ENCODE assay signal across 8 cellular contexts in genomic region chr10:123132576-123133477, GRCh38. TPM values are rescaled to one million over a fixed set of nuclear protein-coding genes. Genes with fewer than 3 reads are reported as not detected.
A peak's percentile ranks its signal among the peaks of the same experiment; 100 is the strongest.
DNase-seq lines count a peak whose midpoint lies in the region; ATAC-seq, FAIRE-seq and TF ChIP-seq lines count a peak whose summit lies in the region.

No MANE protein-coding gene starts in this region.

- H3F3A ChIP-seq in SU-DHL-6 (ENCODE audit: insufficient read depth) = no peaks in the 10 kb centered on the region

- WGBS in A549 (ENCODE audit: missing lambda C conversion rate) = 17% methylated on average over 42 of the region's 48 CpGs
- 2 to 3% (median 2%) methylated on average over 48 of the region's 48 CpGs for WGBS in psoas muscle, 3 donors

- no peaks in the 10 kb centered on the region for H3K9me2 ChIP-seq in SU-DHL-6 (replicated peaks; ENCODE audit: insufficient read depth, low read length)

- H3K36me3 ChIP-seq in SU-DHL-6 (ENCODE audit: low read length) = no peaks in the 10 kb centered on the region
- H3K36me3 ChIP-seq in left ventricle myocardium inferior = no peaks in the 10 kb centered on the region
- H3K36me3 ChIP-seq in psoas muscle (ENCODE audit: insufficient read depth in 1 of 2, low read depth in 1 of 2) = no peaks in the 10 kb centered on the region
- H3K36me3 ChIP-seq in upper lobe of right lung = no peaks in the 10 kb centered on the region

- peak overlapping the region; percentile 66 for H3K27ac Mint-ChIP-seq in activated naive CD8-positive, alpha-beta T cell treated with anti-CD3 and anti-CD28 coated beads, Interleukin-2, amount 50 U/mL, for 24 hours

- peak overlapping the region; percentile 66 for H3K4me3 Mint-ChIP-seq in activated naive CD8-positive, alpha-beta T cell treated with anti-CD3 and anti-CD28 coated beads, Interleukin-2, amount 50 U/mL, for 24 hours

- no peak overlapping the region for H3K27ac ChIP-seq in A549
- no peak overlapping the region for H3K27ac ChIP-seq in SU-DHL-6 (ENCODE audit: low read depth, low read length)
- H3K27ac ChIP-seq in left ventricle myocardium inferior (replicated peaks) = no peak overlapping the region
- H3K27ac ChIP-seq in psoas muscle = no peak overlapping the region
- H3K27ac ChIP-seq in upper lobe of right lung = no peak overlapping the region

- TF ChIP-seq POLR2A in A549 (IDR thresholded peaks at IDR 0.05; ENCODE audit: low read length) = no peak

- H3K4me3 ChIP-seq in A549 (peak overlapping the region; percentile 38), SU-DHL-6 (ENCODE audit: insufficient read depth, low read length, poor library complexity, severe bottlenecking) (no peak overlapping the region), left ventricle myocardium inferior (peak overlapping the region; percentile 49), psoas muscle (peak overlapping the region; percentile 34), upper lobe of right lung (peak overlapping the region; percentile 18)

- CTCF ChIA-PET in A549 (lab: Yijun Ruan, JAX) = interaction anchor here (0.6 to 5.1 kb wide), 50 partner anchors 8 to 571 kb away, joined by 3 to 82 read pairs (median 4); partner anchors contain the start of genes HMX2 and PSTK

- H2AFZ ChIP-seq in SU-DHL-6 (ENCODE audit: low read depth, low read length, severe bottlenecking) = no peak overlapping the region

- no peaks in the 10 kb centered on the region for H3K79me2 ChIP-seq in SU-DHL-6 (ENCODE audit: insufficient read depth, low read length)

- no peaks in the 10 kb centered on the region for H3K27me3 ChIP-seq in SU-DHL-6 (ENCODE audit: low read length)
- peaks cover 100% of the 10 kb centered on the region for H3K27me3 ChIP-seq in left ventricle myocardium inferior (ENCODE audit: low read depth)
- peaks cover 0 to 97% (median 53%) of the 10 kb centered on the region in 3 donors for H3K27me3 ChIP-seq in psoas muscle (ENCODE audit: insufficient read depth in 3 of 3, low read length in 2 of 3)
- peaks cover 94% of the 10 kb centered on the region for H3K27me3 ChIP-seq in upper lobe of right lung

- TF ChIP-seq EP300 in A549 (IDR thresholded peaks at IDR 0.05) = no peak

- peaks cover 25% of the 10 kb centered on the region; the same call in 2 of the 3 replicates for H3K4me1 ChIP-seq in A549
- peaks cover 55% of the 10 kb centered on the region for H3K4me1 ChIP-seq in left ventricle myocardium inferior
- H3K4me1 ChIP-seq in psoas muscle = peaks cover 29% of the 10 kb centered on the region
- H3K4me1 ChIP-seq in upper lobe of right lung = peaks cover 42% of the 10 kb centered on the region

- POLR2A ChIA-PET in A549 (lab: Yijun Ruan, JAX) = interaction anchor here (1.2 kb wide), 1 partner anchor 21 kb away, joined by 5 read pairs; the partner anchor contains the start of gene BUB3

- peaks cover 75% of the 10 kb centered on the region for H3K27me3 Mint-ChIP-seq in activated naive CD8-positive, alpha-beta T cell treated with anti-CD3 and anti-CD28 coated beads, Interleukin-2, amount 50 U/mL, for 24 hours

- peak; percentile 90 to 93 for TF ChIP-seq RAD21 in A549 (conservative IDR thresholded peaks at IDR 0.05 in 1 of 2, IDR thresholded peaks at IDR 0.05 in 1 of 2)

- peaks cover 26% of the 10 kb centered on the region for H3K4me1 Mint-ChIP-seq in activated naive CD8-positive, alpha-beta T cell treated with anti-CD3 and anti-CD28 coated beads, Interleukin-2, amount 50 U/mL, for 24 hours

- TF ChIP-seq CTCF in A549 (IDR thresholded peaks at IDR 0.05) = peak; percentile 88
- TF ChIP-seq CTCF in SU-DHL-6 (IDR thresholded peaks at IDR 0.05; ENCODE audit: insufficient read depth, low read length, poor library complexity, severe bottlenecking) = peak; percentile 76
- peak; percentile 94 for TF ChIP-seq CTCF in left ventricle myocardium inferior (IDR thresholded peaks at IDR 0.05; ENCODE audit: borderline replicate concordance)
- TF ChIP-seq CTCF in psoas muscle (IDR thresholded peaks at IDR 0.05) = peak; percentile 89
- TF ChIP-seq CTCF in upper lobe of right lung (IDR thresholded peaks at IDR 0.05) = peak; percentile 92

- no peaks in the 10 kb centered on the region for H3K9me3 ChIP-seq in A549
- H3K9me3 ChIP-seq in SU-DHL-6 (ENCODE audit: insufficient read depth, low read length) = no peaks in the 10 kb centered on the region
- peaks cover 7% of the 10 kb centered on the region for H3K9me3 ChIP-seq in left ventricle myocardium inferior (replicated peaks)
- H3K9me3 ChIP-seq in psoas muscle = no peaks in the 10 kb centered on the region
- H3K9me3 ChIP-seq in upper lobe of right lung = no peaks in the 10 kb centered on the region

- ATAC-seq in A549 = peak; percentile 72 to 88
- ATAC-seq in activated naive CD8-positive, alpha-beta T cell treated with anti-CD3 and anti-CD28 coated beads, Interleukin-2, amount 50 U/mL, for 24 hours = peak; percentile 50
- peak; percentile 83 to 89 (median 88) for ATAC-seq in psoas muscle
- peak; percentile 89 for ATAC-seq in upper lobe of right lung

- no peaks in the 10 kb centered on the region for H3K9me3 Mint-ChIP-seq in activated naive CD8-positive, alpha-beta T cell treated with anti-CD3 and anti-CD28 coated beads, Interleukin-2, amount 50 U/mL, for 24 hours

- peak; percentile 88 to 90 for DNase-seq in A549 (ENCODE audit: low read depth in 1 of 2, low spot score in 1 of 2)
- DNase-seq in GM18507 (ENCODE audit: extremely low spot score, insufficient read length, low read depth) = peak; percentile 74
- peak; percentile 54 for DNase-seq in KG1 (lab: John Stamatoyannopoulos, UW)
- peak; percentile 88 for DNase-seq in activated naive CD8-positive, alpha-beta T cell treated with anti-CD3 and anti-CD28 coated beads, Interleukin-2, amount 50 U/mL, for 24 hours
- DNase-seq in left ventricle myocardium inferior = peak; percentile 77
- DNase-seq in psoas muscle = peak; percentile 80 to 90
- DNase-seq in upper lobe of right lung = peak; percentile 88

- intact Hi-C loops in left ventricle myocardium inferior (cut with micrococcal nuclease) (loop anchor here (5.0 kb wide), 1 partner anchor 424 kb away; no protein-coding TSS in a partner anchor), psoas muscle (cut with DNase I) (loop anchor here (1.0 to 10.0 kb wide), 3 partner anchors 424 to 832 kb away; no protein-coding TSS in a partner anchor), upper lobe of right lung (cut with DNase I) (no loop called here)

- no peaks in the 10 kb centered on the region for H3K36me3 Mint-ChIP-seq in activated naive CD8-positive, alpha-beta T cell treated with anti-CD3 and anti-CD28 coated beads, Interleukin-2, amount 50 U/mL, for 24 hours (ENCODE audit: low read depth)

- H4K20me1 ChIP-seq in SU-DHL-6 (ENCODE audit: low read depth, low read length) = no peaks in the 10 kb centered on the region

- FAIRE-seq in A549 (lab: Jason Lieb, UNC) = no peak
- peak; percentile 91 for FAIRE-seq in GM18507 (lab: Jason Lieb, UNC)

- H3K4me2 ChIP-seq in A549 = peak overlapping the region; percentile 98
- no peak overlapping the region for H3K4me2 ChIP-seq in SU-DHL-6 (ENCODE audit: low read depth, low read length, poor library complexity, severe bottlenecking)

- no peak overlapping the region for H3K9ac ChIP-seq in SU-DHL-6 (ENCODE audit: low read length)

TF ChIP-seq in A549, 52 proteins besides CTCF, POLR2A, EP300 and RAD21:
- peak; percentile 84 for TF ChIP-seq SMC3 (IDR thresholded peaks at IDR 0.05)
- TF ChIP-seq ELK1 (IDR thresholded peaks at IDR 0.05; ENCODE audit: low read depth, low read length) = no peak

RNA-seq across cellular contexts. Expression of gene HMX3, which starts 2.9 kb away (rescaled TPM):
- not detected in 2 replicates for polyA plus RNA-seq in A549 (2011; rRNA removed)
- polyA plus RNA-seq in A549 (2012; cell fraction: cytosol; rRNA removed) = 0.03 TPM in 1 of 2 replicates, not detected in the other
- polyA plus RNA-seq in A549 (2012; cell fraction: nucleus; rRNA removed) = 0.06 TPM in 1 of 2 replicates, not detected in the other
- polyA plus RNA-seq in A549 (2017; fragmentation: RNase III; extraction: RNeasy Plus Mini Kit Qiagen cat#74134 plus additional on column Dnase treatment) = not detected in 3 replicates
- polyA minus RNA-seq in A549 (2011; rRNA and poly(A)+ RNA removed) = not detected in 2 replicates
- total RNA-seq in left ventricle myocardium inferior = not detected
- not detected for total RNA-seq in psoas muscle
- not detected for polyA plus RNA-seq in psoas muscle
- total RNA-seq in upper lobe of right lung = not detected

RNA-seq across cellular contexts. Expression of gene HMX2, which starts 15.1 kb away (rescaled TPM):
- polyA plus RNA-seq in A549 (2011; rRNA removed) = not detected in 2 replicates
- 0.04 and 0.08 TPM in 2 replicates for polyA plus RNA-seq in A549 (2012; cell fraction: cytosol; rRNA removed)
- 0.06 and 0.07 TPM in 2 replicates for polyA plus RNA-seq in A549 (2012; cell fraction: nucleus; rRNA removed)
- polyA plus RNA-seq in A549 (2017; fragmentation: RNase III; extraction: RNeasy Plus Mini Kit Qiagen cat#74134 plus additional on column Dnase treatment) = 0.07 to 0.09 TPM (median 0.08 TPM) in 3 replicates
- not detected in 2 replicates for polyA minus RNA-seq in A549 (2011; rRNA and poly(A)+ RNA removed)
- not detected for total RNA-seq in left ventricle myocardium inferior
- not detected for total RNA-seq in psoas muscle
- not detected for polyA plus RNA-seq in psoas muscle
- not detected for total RNA-seq in upper lobe of right lung

RNA-seq across cellular contexts. Expression of gene BUB3, which starts 21.4 kb away (rescaled TPM):
- 229 and 246 TPM in 2 replicates for polyA plus RNA-seq in A549 (2011; rRNA removed)
- 337 and 340 TPM in 2 replicates for polyA plus RNA-seq in A549 (2012; cell fraction: cytosol; rRNA removed)
- 263 and 314 TPM in 2 replicates for polyA plus RNA-seq in A549 (2012; cell fraction: nucleus; rRNA removed)
- 216 to 224 TPM (median 222 TPM) in 3 replicates for polyA plus RNA-seq in A549 (2017; fragmentation: RNase III; extraction: RNeasy Plus Mini Kit Qiagen cat#74134 plus additional on column Dnase treatment)
- polyA minus RNA-seq in A549 (2011; rRNA and poly(A)+ RNA removed) = 272 and 273 TPM in 2 replicates
- total RNA-seq in left ventricle myocardium inferior = 33.5 TPM
- total RNA-seq in psoas muscle = 10 to 100 TPM; 28.6 to 35.3 (median 31.2) TPM
- polyA plus RNA-seq in psoas muscle = 10 to 100 TPM; 32.9 to 67.3 (median 49.1) TPM
- total RNA-seq in upper lobe of right lung = 61.8 TPM
